1 cellular context compared by ENCODE assay signal in the genomic region with DNA sequence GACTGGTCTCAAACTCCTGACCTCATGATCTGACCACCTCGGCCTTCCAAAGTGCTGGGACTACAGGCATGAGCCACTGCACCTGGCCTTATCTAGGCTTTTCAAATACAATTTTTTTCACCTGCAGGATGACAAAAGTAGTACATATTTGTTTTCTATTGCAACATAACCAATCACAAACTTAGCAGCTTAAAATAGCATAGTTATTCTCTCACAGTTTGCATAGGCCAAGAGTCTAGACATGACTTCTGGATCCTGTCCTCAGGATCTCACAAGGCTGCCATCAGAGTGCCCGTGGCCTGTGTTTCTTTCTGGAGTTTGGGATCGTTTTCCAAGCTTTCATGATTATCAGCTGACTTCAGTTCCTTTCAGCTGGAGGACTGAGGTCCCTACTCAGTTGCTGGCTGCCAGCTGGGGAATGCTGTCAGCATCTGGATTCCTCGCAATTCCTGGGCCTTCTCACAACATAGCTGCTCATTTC.
TF ChIP-seq lines count a peak whose summit lies in the region.

No MANE protein-coding gene starts in this region.

TF ChIP-seq in HepG2, 621 proteins besides CTCF, POLR2A, EP300 and RAD21 (continued from another document and continues in another):
- TF ChIP-seq, protein P1, sequence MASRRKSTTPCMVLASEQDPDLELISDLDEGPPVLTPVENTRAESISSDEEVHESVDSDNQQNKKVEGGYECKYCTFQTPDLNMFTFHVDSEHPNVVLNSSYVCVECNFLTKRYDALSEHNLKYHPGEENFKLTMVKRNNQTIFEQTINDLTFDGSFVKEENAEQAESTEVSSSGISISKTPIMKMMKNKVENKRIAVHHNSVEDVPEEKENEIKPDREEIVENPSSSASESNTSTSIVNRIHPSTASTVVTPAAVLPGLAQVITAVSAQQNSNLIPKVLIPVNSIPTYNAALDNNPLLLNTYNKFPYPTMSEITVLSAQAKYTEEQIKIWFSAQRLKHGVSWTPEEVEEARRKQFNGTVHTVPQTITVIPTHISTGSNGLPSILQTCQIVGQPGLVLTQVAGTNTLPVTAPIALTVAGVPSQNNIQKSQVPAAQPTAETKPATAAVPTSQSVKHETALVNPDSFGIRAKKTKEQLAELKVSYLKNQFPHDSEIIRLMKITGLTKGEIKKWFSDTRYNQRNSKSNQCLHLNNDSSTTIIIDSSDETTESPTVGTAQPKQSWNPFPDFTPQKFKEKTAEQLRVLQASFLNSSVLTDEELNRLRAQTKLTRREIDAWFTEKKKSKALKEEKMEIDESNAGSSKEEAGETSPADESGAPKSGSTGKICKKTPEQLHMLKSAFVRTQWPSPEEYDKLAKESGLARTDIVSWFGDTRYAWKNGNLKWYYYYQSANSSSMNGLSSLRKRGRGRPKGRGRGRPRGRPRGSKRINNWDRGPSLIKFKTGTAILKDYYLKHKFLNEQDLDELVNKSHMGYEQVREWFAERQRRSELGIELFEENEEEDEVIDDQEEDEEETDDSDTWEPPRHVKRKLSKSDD (CRISPR knock-in tag; IDR thresholded peaks at IDR 0.05; ENCODE audit: low read depth), result no peak
- TF ChIP-seq XRCC5 (optimal IDR thresholded peaks at IDR 0.05; ENCODE audit: low read length) (no peak), ZNF616 (CRISPR knock-in tag; IDR thresholded peaks at IDR 0.05; ENCODE audit: low read depth) (no peak), ZNF569 (CRISPR knock-in tag; IDR thresholded peaks at IDR 0.05; ENCODE audit: borderline replicate concordance) (no peak), PAF1 (CRISPR knock-in tag; IDR thresholded peaks at IDR 0.05) (no peak), ZNF878 (CRISPR knock-in tag; IDR thresholded peaks at IDR 0.05) (no peak), ZSCAN31 (CRISPR knock-in tag; IDR thresholded peaks at IDR 0.05; ENCODE audit: low read depth) (no peak), ZNF331 (CRISPR knock-in tag; IDR thresholded peaks at IDR 0.05) (no peak), ZSCAN9 (CRISPR knock-in tag; IDR thresholded peaks at IDR 0.05; ENCODE audit: borderline replicate concordance) (no peak), KLF9 (CRISPR knock-in tag; IDR thresholded peaks at IDR 0.05; ENCODE audit: low read depth) (no peak), DMAP1 (CRISPR knock-in tag; IDR thresholded peaks at IDR 0.05) (no peak), NR2F1 (CRISPR knock-in tag; IDR thresholded peaks at IDR 0.05) (no peak), ZNF530 (CRISPR knock-in tag; IDR thresholded peaks at IDR 0.05; ENCODE audit: low read depth) (no peak), ELF3 (CRISPR knock-in tag; IDR thresholded peaks at IDR 0.05) (no peak), SCMH1 (CRISPR knock-in tag; IDR thresholded peaks at IDR 0.05; ENCODE audit: borderline replicate concordance) (no peak), KDM3A (CRISPR knock-in tag; IDR thresholded peaks at IDR 0.05; ENCODE audit: low read depth) (no peak), ZNF446 (CRISPR knock-in tag; IDR thresholded peaks at IDR 0.05) (no peak), CBFB (CRISPR knock-in tag; IDR thresholded peaks at IDR 0.05) (0 out of 2 replicates have a peak, but pooled peaks have one; percentile 41), EHMT2 (IDR thresholded peaks at IDR 0.05; ENCODE audit: borderline replicate concordance, low read depth, low read length) (no peak), RBAK (CRISPR knock-in tag; IDR thresholded peaks at IDR 0.05) (no peak), KAT2B (IDR thresholded peaks at IDR 0.05; ENCODE audit: borderline replicate concordance, low read depth, low read length) (no peak), ZNF337 (CRISPR knock-in tag; IDR thresholded peaks at IDR 0.05; ENCODE audit: borderline replicate concordance, low read depth) (no peak), ZNF12 (CRISPR knock-in tag; IDR thresholded peaks at IDR 0.05) (no peak), ZNF282 (IDR thresholded peaks at IDR 0.05; ENCODE audit: partially characterized antibody) (no peak), GABPA (IDR thresholded peaks at IDR 0.05; ENCODE audit: low read depth, low read length) (no peak), GABPA (CRISPR knock-in tag; IDR thresholded peaks at IDR 0.05; ENCODE audit: low read depth) (no peak), RELA (CRISPR knock-in tag; IDR thresholded peaks at IDR 0.05) (no peak), MYNN (CRISPR knock-in tag; IDR thresholded peaks at IDR 0.05; ENCODE audit: low read depth) (no peak)
- TF ChIP-seq, protein P2, sequence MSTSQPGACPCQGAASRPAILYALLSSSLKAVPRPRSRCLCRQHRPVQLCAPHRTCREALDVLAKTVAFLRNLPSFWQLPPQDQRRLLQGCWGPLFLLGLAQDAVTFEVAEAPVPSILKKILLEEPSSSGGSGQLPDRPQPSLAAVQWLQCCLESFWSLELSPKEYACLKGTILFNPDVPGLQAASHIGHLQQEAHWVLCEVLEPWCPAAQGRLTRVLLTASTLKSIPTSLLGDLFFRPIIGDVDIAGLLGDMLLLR (CRISPR knock-in tag; IDR thresholded peaks at IDR 0.05), result no peak
- TF ChIP-seq, protein P3, sequence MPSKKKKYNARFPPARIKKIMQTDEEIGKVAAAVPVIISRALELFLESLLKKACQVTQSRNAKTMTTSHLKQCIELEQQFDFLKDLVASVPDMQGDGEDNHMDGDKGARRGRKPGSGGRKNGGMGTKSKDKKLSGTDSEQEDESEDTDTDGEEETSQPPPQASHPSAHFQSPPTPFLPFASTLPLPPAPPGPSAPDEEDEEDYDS (CRISPR knock-in tag; IDR thresholded peaks at IDR 0.05), result no peak
- TF ChIP-seq, protein P4, sequence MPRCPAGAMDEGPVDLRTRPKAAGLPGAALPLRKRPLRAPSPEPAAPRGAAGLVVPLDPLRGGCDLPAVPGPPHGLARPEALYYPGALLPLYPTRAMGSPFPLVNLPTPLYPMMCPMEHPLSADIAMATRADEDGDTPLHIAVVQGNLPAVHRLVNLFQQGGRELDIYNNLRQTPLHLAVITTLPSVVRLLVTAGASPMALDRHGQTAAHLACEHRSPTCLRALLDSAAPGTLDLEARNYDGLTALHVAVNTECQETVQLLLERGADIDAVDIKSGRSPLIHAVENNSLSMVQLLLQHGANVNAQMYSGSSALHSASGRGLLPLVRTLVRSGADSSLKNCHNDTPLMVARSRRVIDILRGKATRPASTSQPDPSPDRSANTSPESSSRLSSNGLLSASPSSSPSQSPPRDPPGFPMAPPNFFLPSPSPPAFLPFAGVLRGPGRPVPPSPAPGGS (CRISPR knock-in tag; IDR thresholded peaks at IDR 0.05), result no peak
- TF ChIP-seq, protein P5, sequence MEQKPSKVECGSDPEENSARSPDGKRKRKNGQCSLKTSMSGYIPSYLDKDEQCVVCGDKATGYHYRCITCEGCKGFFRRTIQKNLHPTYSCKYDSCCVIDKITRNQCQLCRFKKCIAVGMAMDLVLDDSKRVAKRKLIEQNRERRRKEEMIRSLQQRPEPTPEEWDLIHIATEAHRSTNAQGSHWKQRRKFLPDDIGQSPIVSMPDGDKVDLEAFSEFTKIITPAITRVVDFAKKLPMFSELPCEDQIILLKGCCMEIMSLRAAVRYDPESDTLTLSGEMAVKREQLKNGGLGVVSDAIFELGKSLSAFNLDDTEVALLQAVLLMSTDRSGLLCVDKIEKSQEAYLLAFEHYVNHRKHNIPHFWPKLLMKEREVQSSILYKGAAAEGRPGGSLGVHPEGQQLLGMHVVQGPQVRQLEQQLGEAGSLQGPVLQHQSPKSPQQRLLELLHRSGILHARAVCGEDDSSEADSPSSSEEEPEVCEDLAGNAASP (CRISPR knock-in tag; IDR thresholded peaks at IDR 0.05; ENCODE audit: borderline replicate concordance), result no peak
- TF ChIP-seq, protein P6, sequence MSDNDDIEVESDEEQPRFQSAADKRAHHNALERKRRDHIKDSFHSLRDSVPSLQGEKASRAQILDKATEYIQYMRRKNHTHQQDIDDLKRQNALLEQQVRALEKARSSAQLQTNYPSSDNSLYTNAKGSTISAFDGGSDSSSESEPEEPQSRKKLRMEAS (IDR thresholded peaks at IDR 0.05), result no peak
- TF ChIP-seq, protein P7, sequence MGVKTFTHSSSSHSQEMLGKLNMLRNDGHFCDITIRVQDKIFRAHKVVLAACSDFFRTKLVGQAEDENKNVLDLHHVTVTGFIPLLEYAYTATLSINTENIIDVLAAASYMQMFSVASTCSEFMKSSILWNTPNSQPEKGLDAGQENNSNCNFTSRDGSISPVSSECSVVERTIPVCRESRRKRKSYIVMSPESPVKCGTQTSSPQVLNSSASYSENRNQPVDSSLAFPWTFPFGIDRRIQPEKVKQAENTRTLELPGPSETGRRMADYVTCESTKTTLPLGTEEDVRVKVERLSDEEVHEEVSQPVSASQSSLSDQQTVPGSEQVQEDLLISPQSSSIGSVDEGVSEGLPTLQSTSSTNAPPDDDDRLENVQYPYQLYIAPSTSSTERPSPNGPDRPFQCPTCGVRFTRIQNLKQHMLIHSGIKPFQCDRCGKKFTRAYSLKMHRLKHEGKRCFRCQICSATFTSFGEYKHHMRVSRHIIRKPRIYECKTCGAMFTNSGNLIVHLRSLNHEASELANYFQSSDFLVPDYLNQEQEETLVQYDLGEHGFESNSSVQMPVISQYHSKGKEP (CRISPR knock-in tag; IDR thresholded peaks at IDR 0.05), result no peak
- TF ChIP-seq, protein P8, sequence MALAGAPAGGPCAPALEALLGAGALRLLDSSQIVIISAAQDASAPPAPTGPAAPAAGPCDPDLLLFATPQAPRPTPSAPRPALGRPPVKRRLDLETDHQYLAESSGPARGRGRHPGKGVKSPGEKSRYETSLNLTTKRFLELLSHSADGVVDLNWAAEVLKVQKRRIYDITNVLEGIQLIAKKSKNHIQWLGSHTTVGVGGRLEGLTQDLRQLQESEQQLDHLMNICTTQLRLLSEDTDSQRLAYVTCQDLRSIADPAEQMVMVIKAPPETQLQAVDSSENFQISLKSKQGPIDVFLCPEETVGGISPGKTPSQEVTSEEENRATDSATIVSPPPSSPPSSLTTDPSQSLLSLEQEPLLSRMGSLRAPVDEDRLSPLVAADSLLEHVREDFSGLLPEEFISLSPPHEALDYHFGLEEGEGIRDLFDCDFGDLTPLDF (CRISPR knock-in tag; IDR thresholded peaks at IDR 0.05), result no peak
- TF ChIP-seq, protein P9, sequence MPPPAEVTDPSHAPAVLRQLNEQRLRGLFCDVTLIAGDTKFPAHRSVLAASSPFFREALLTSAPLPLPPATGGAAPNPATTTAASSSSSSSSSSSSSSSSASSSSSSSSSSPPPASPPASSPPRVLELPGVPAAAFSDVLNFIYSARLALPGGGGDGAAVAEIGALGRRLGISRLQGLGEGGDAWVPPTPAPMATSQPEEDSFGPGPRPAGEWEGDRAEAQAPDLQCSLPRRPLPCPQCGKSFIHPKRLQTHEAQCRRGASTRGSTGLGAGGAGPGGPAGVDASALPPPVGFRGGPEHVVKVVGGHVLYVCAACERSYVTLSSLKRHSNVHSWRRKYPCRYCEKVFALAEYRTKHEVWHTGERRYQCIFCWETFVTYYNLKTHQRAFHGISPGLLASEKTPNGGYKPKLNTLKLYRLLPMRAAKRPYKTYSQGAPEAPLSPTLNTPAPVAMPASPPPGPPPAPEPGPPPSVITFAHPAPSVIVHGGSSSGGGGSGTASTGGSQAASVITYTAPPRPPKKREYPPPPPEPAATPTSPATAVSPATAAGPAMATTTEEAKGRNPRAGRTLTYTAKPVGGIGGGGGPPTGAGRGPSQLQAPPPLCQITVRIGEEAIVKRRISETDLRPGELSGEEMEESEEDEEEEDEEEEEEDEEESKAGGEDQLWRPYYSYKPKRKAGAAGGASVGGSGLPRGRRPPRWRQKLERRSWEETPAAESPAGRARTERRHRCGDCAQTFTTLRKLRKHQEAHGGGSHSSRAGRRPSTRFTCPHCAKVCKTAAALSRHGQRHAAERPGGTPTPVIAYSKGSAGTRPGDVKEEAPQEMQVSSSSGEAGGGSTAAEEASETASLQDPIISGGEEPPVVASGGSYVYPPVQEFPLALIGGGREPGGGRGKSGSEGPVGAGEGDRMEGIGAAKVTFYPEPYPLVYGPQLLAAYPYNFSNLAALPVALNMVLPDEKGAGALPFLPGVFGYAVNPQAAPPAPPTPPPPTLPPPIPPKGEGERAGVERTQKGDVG (CRISPR knock-in tag; IDR thresholded peaks at IDR 0.05; ENCODE audit: borderline replicate concordance), result no peak
- TF ChIP-seq, protein P10, sequence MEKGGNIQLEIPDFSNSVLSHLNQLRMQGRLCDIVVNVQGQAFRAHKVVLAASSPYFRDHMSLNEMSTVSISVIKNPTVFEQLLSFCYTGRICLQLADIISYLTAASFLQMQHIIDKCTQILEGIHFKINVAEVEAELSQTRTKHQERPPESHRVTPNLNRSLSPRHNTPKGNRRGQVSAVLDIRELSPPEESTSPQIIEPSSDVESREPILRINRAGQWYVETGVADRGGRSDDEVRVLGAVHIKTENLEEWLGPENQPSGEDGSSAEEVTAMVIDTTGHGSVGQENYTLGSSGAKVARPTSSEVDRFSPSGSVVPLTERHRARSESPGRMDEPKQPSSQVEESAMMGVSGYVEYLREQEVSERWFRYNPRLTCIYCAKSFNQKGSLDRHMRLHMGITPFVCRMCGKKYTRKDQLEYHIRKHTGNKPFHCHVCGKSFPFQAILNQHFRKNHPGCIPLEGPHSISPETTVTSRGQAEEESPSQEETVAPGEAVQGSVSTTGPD (CRISPR knock-in tag; IDR thresholded peaks at IDR 0.05), result no peak
- TF ChIP-seq, protein P11, sequence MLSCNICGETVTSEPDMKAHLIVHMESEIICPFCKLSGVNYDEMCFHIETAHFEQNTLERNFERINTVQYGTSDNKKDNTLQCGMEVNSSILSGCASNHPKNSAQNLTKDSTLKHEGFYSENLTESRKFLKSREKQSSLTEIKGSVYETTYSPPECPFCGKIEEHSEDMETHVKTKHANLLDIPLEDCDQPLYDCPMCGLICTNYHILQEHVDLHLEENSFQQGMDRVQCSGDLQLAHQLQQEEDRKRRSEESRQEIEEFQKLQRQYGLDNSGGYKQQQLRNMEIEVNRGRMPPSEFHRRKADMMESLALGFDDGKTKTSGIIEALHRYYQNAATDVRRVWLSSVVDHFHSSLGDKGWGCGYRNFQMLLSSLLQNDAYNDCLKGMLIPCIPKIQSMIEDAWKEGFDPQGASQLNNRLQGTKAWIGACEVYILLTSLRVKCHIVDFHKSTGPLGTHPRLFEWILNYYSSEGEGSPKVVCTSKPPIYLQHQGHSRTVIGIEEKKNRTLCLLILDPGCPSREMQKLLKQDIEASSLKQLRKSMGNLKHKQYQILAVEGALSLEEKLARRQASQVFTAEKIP (CRISPR knock-in tag; IDR thresholded peaks at IDR 0.05; ENCODE audit: borderline replicate concordance), result no peak
- TF ChIP-seq, protein P12, sequence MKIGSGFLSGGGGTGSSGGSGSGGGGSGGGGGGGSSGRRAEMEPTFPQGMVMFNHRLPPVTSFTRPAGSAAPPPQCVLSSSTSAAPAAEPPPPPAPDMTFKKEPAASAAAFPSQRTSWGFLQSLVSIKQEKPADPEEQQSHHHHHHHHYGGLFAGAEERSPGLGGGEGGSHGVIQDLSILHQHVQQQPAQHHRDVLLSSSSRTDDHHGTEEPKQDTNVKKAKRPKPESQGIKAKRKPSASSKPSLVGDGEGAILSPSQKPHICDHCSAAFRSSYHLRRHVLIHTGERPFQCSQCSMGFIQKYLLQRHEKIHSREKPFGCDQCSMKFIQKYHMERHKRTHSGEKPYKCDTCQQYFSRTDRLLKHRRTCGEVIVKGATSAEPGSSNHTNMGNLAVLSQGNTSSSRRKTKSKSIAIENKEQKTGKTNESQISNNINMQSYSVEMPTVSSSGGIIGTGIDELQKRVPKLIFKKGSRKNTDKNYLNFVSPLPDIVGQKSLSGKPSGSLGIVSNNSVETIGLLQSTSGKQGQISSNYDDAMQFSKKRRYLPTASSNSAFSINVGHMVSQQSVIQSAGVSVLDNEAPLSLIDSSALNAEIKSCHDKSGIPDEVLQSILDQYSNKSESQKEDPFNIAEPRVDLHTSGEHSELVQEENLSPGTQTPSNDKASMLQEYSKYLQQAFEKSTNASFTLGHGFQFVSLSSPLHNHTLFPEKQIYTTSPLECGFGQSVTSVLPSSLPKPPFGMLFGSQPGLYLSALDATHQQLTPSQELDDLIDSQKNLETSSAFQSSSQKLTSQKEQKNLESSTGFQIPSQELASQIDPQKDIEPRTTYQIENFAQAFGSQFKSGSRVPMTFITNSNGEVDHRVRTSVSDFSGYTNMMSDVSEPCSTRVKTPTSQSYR (CRISPR knock-in tag; IDR thresholded peaks at IDR 0.05; ENCODE audit: borderline replicate concordance), result no peak
